In the genomic region with DNA sequence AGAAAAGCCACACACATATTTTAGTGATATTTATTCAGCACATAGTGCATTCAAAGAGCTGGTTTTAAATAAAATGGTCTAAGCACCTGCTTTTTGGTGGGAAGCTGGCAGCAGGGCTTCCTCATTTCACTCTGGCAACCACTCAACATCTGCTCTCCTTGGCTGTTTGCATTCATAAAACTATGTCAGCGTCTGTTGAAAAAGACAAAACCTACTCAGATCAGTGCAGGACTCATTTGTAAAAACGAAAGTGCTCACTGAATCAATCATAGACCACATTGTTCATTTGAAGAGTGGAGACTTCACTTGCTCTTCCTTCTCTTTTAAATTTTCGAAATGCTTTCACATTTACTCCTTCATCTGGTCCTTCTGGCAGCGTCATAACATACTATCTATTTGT, we compare ENCODE assay signal across 12 cellular contexts.
DNase-seq lines count a peak whose midpoint lies in the region; ATAC-seq and TF ChIP-seq lines count a peak whose summit lies in the region.
"Had no signal": no experiment of that assay in that cellular context is flagged by ENCODE, and none has a peak within 500 bp of the region (broad histone marks: within the 10 kb centered on the region; RNA-seq: fewer than 3 reads in every experiment).

No MANE protein-coding gene starts in this region.

- no peak for TF ChIP-seq CTCF in GM10266 (IDR thresholded peaks at IDR 0.05; ENCODE audit: control insufficient read depth, insufficient read depth, low read depth, missing control alignments)
- TF ChIP-seq CTCF in left lung (IDR thresholded peaks at IDR 0.05): no peak
- TF ChIP-seq CTCF in Caco-2 (IDR thresholded peaks at IDR 0.05; ENCODE audit: insufficient read depth in 1 of 2, low read depth in 1 of 2, low read length in 1 of 2, severe bottlenecking in 1 of 2, unreplicated experiment in 1 of 2): no peak

- CTCF ChIA-PET in Caco-2 (lab: Charles Lee): no interaction called here

- POLR2A ChIA-PET in Caco-2 (lab: Charles Lee): no interaction called here

- H3K4me3 Mint-ChIP-seq in Caco-2 (ENCODE audit: unreplicated experiment): no peak overlapping the region
- H3K4me3 Mint-ChIP-seq: activated T-cell treated with anti-CD3 and anti-CD28 coated beads, Interleukin-2, amount 50 U/mL, for 24 hours had no signal

- ATAC-seq in GM19035 (IDR thresholded peaks at IDR 0.05; ENCODE audit: unreplicated experiment) (peak; percentile 92), HG02852 (IDR thresholded peaks at IDR 0.05; ENCODE audit: unreplicated experiment) (peak; percentile 93), left lung (no peak)
- ATAC-seq: Right ventricle myocardium inferior had no signal

- H3K9me3 ChIP-seq in left lung (no peaks in the 10 kb centered on the region), Caco-2 (no peaks in the 10 kb centered on the region)

- no peak overlapping the region for H3K27ac Mint-ChIP-seq in Caco-2 (ENCODE audit: unreplicated experiment)
- H3K27ac Mint-ChIP-seq: activated T-cell treated with anti-CD3 and anti-CD28 coated beads, Interleukin-2, amount 50 U/mL, for 24 hours had no signal

- H3K27me3 ChIP-seq in left lung (no peaks in the 10 kb centered on the region), Caco-2 (replicated peaks; ENCODE audit: control insufficient read depth, insufficient read depth, low read length) (no peaks in the 10 kb centered on the region)
- H3K27me3 ChIP-seq: dorsolateral prefrontal cortex had no signal

- H3K4me1 Mint-ChIP-seq in Caco-2 (ENCODE audit: low read depth, unreplicated experiment): no peaks in the 10 kb centered on the region

- DNase-seq in GM10266 (ENCODE audit: extremely low spot score): peak; percentile 41
- DNase-seq in NCI-H1694 treated with DMSO at 0.1 percent for 48 hours (lab: John Stamatoyannopoulos, UW): peak; percentile 75
- DNase-seq in left lung: no peak
- DNase-seq in Caco-2: no peak
- DNase-seq in effector CD4-positive, alpha-beta T cell: no peak
- no peak for DNase-seq in NCI-H748 treated with DMSO at 0.1 percent for 48 hours (lab: John Stamatoyannopoulos, UW)
- DNase-seq: activated T-cell treated with anti-CD3 and anti-CD28 coated beads, Interleukin-2, amount 50 U/mL, for 24 hours had no signal

- no TSS peak for BruUV-seq in Caco-2 (replicated peaks; lab: Mats Ljungman, UMichigan)

- intact Hi-C loops in left lung (cut with DNase I): no loop called here
- intact Hi-C loops in Caco-2 (cut with micrococcal nuclease; ENCODE audit: unreplicated experiment): no loop called here

- H3K4me3 ChIP-seq in left lung (no peak overlapping the region), Caco-2 (ENCODE audit: low read depth, low read length) (no peak overlapping the region)

- no peaks in the 10 kb centered on the region for H3K9me3 Mint-ChIP-seq in Caco-2 (ENCODE audit: unreplicated experiment)
- H3K9me3 Mint-ChIP-seq: activated T-cell treated with anti-CD3 and anti-CD28 coated beads, Interleukin-2, amount 50 U/mL, for 24 hours; IgD-negative memory B cell had no signal

- H3K36me3 Mint-ChIP-seq in Caco-2 (ENCODE audit: insufficient read depth, unreplicated experiment): no peaks in the 10 kb centered on the region
- H3K36me3 Mint-ChIP-seq: IgD-negative memory B cell had no signal

- H3K36me3 ChIP-seq in left lung (no peaks in the 10 kb centered on the region), Caco-2 (ENCODE audit: control insufficient read depth, insufficient read depth, low read length) (no peaks in the 10 kb centered on the region)

- no peaks in the 10 kb centered on the region for H3K4me1 ChIP-seq in left lung
- H3K4me1 ChIP-seq in Caco-2: peaks cover 12% of the 10 kb centered on the region; the same call in 1 of the 2 replicates

- peaks cover 2% of the 10 kb centered on the region for H3K27me3 Mint-ChIP-seq in Caco-2 (ENCODE audit: insufficient read depth, unreplicated experiment)
- H3K27me3 Mint-ChIP-seq: IgD-negative memory B cell had no signal

- no peak overlapping the region for H3K27ac ChIP-seq in left lung
- H3K27ac ChIP-seq: dorsolateral prefrontal cortex had no signal

Comparison
In these comparisons a context has a peak if more than half of its experiments do, and no peak if none do; other contexts are left out.
1. DNase-seq: peak in GM10266 (single experiment) and NCI-H1694 treated with DMSO at 0.1 percent for 48 hours (single experiment); none in left lung (0 of 2), Caco-2 (0 of 2), effector CD4-positive, alpha-beta T cell (single experiment) and NCI-H748 treated with DMSO at 0.1 percent for 48 hours (single experiment).